Comparison of ENCODE assay signal across 6 cellular contexts in genomic region chr1:42815938-42816599, GRCh38. TPM values are rescaled to one million over a fixed set of nuclear protein-coding genes. Genes with fewer than 3 reads are reported as not detected.
DNase-seq lines count a peak whose midpoint lies in the region; ATAC-seq, FAIRE-seq and TF ChIP-seq lines count a peak whose summit lies in the region.

No MANE protein-coding gene starts in this region.

- peak overlapping the region; percentile 86 for H3K4me3 Mint-ChIP-seq in activated B cell treated with CpG ODN at 0.5 μM for 24 hours

- no peak for FAIRE-seq in kidney (lab: Jason Lieb, UNC)

- intact Hi-C loops in activated B cell treated with CpG ODN at 0.5 μM for 24 hours (cut with micrococcal nuclease): loop anchor here (2.0 to 5.0 kb wide), 2 partner anchors 106 to 133 kb away; partner anchors contain the start of gene YBX1
- intact Hi-C loops in kidney (cut with DNase I): no loop called here

- TF ChIP-seq CTCF in activated B cell treated with CpG ODN at 0.5 μM for 24 hours (IDR thresholded peaks at IDR 0.05) (no peak), kidney (IDR thresholded peaks at IDR 0.05; ENCODE audit: borderline replicate concordance, extremely low read depth, insufficient read depth) (no peak)

- peaks cover 17% of the 10 kb centered on the region for H3K36me3 Mint-ChIP-seq in activated B cell treated with CpG ODN at 0.5 μM for 24 hours (ENCODE audit: low read depth)

- H3K9me3 Mint-ChIP-seq in activated B cell treated with CpG ODN at 0.5 μM for 24 hours: no peaks in the 10 kb centered on the region

- H3K4me3 ChIP-seq in kidney (ENCODE audit: low read length in 2 of 2): peak overlapping the region; percentile 69 to 81

- peaks cover 10 to 15% of the 10 kb centered on the region in 2 donors for H3K4me1 ChIP-seq in kidney (ENCODE audit: control insufficient read depth in 1 of 2, insufficient read depth in 1 of 2, low read depth in 1 of 2, low read length in 2 of 2)

- peaks cover 20% of the 10 kb centered on the region for H3K4me1 Mint-ChIP-seq in activated B cell treated with CpG ODN at 0.5 μM for 24 hours

- CTCF ChIA-PET in activated B cell treated with CpG ODN at 0.5 μM for 24 hours (lab: Charles Lee): interaction anchor here (0.8 to 2.8 kb wide), 4 partner anchors 49 to 258 kb away, joined by 3 to 13 read pairs (median 4); partner anchors contain the start of genes C1orf50 and P3H1

- peak overlapping the region in 1 of 2 donors; percentile 61 for H3K27ac ChIP-seq in kidney (ENCODE audit: low read depth in 2 of 2, low read length in 2 of 2)

- H3K9me3 ChIP-seq in kidney (ENCODE audit: control insufficient read depth in 1 of 2, low read length in 2 of 2): no peaks in the 10 kb centered on the region

- peak; percentile 10 for DNase-seq in NCI-H510A (lab: John Stamatoyannopoulos, UW)
- no peak for DNase-seq in NCI-H510A treated with DMSO at 0.1 percent for 48 hours (lab: John Stamatoyannopoulos, UW)
- no peak for DNase-seq in activated B cell treated with CpG ODN at 0.5 μM for 24 hours
- DNase-seq in kidney: no peak
- DNase-seq in islet precursor cell: no peak
- no peak for DNase-seq in SIG-M5 (lab: John Stamatoyannopoulos, UW)

- H3K27me3 Mint-ChIP-seq in activated B cell treated with CpG ODN at 0.5 μM for 24 hours: no peaks in the 10 kb centered on the region

- peak overlapping the region in 1 of 2 donors; percentile 59 for H3K9ac ChIP-seq in kidney (ENCODE audit: low read length in 2 of 2)

- POLR2A ChIA-PET in activated B cell treated with CpG ODN at 0.5 μM for 24 hours (lab: Charles Lee): interaction anchor here (0.6 to 3.2 kb wide), 4 partner anchors 30 to 453 kb away, joined by 3 to 32 read pairs (median 10); partner anchors contain the start of genes C1orf50, P3H1 and ZNF691

- no peak for ATAC-seq in activated B cell treated with CpG ODN at 0.5 μM for 24 hours (ENCODE audit: low read depth)

- peak overlapping the region; percentile 86 for H3K27ac Mint-ChIP-seq in activated B cell treated with CpG ODN at 0.5 μM for 24 hours

- peaks cover 0 to 2% of the 10 kb centered on the region in 2 donors for H3K36me3 ChIP-seq in kidney (ENCODE audit: control insufficient read depth in 1 of 2, insufficient read depth in 2 of 2, low read length in 2 of 2)

RNA-seq across cellular contexts. Expression of gene ERMAP, which starts 0.9 kb away (rescaled TPM):
- total RNA-seq in activated B cell treated with CpG ODN at 0.5 μM for 24 hours (7.1 and 10.7 TPM in 2 replicates), kidney (13.3 TPM)
- 5.4 TPM for polyA plus RNA-seq in kidney (ENCODE audit: insufficient read depth, low read depth, low replicate concordance)

RNA-seq across cellular contexts. Expression of gene SVBP, which starts 1.1 kb away (rescaled TPM):
- total RNA-seq in activated B cell treated with CpG ODN at 0.5 μM for 24 hours (21.5 and 22.4 TPM in 2 replicates), kidney (15.5 TPM)
- 36.8 TPM for polyA plus RNA-seq in kidney (ENCODE audit: insufficient read depth, low read depth, low replicate concordance)

RNA-seq across cellular contexts. Expression of gene ZNF691, which starts 30.3 kb away (rescaled TPM):
- total RNA-seq in activated B cell treated with CpG ODN at 0.5 μM for 24 hours (13.1 and 16.1 TPM in 2 replicates), kidney (11.7 TPM)
- 17.3 TPM for polyA plus RNA-seq in kidney (ENCODE audit: insufficient read depth, low read depth, low replicate concordance)

RNA-seq across cellular contexts. Expression of gene TMEM269, which starts 31.3 kb away (rescaled TPM):
- 0.20 and 0.31 TPM in 2 replicates for total RNA-seq in activated B cell treated with CpG ODN at 0.5 μM for 24 hours
- 0.22 TPM for total RNA-seq in kidney
- polyA plus RNA-seq in kidney (ENCODE audit: insufficient read depth, low read depth, low replicate concordance): not detected

RNA-seq across cellular contexts. Expression of gene C1orf50, which starts 49.0 kb away (rescaled TPM):
- 10.6 and 13.1 TPM in 2 replicates for total RNA-seq in activated B cell treated with CpG ODN at 0.5 μM for 24 hours
- 7.5 TPM for total RNA-seq in kidney
- 14.6 TPM for polyA plus RNA-seq in kidney (ENCODE audit: insufficient read depth, low read depth, low replicate concordance)
